ENCODE assay signal across 13 cellular contexts in the genomic region with DNA sequence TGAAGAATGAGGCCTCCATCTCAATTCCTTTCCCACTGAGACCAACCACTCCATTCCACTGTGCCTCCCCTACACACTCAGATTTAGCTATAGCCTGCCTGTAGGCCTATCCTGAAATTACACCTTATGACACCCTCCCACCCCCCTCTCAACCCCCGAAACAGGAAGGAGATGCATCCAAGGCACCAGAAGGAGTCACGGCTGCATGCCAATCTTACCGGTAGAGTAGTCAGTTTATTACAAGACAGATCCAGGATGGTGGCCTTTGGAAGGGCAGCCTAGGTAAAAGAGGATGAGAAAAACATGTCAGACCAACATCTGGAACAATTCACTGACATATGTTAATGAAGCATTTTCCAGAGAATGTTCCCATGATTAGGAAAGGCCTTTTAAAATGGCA. TPM values are rescaled to one million over a fixed set of nuclear protein-coding genes. Genes with fewer than 3 reads are reported as not detected.
DNase-seq lines count a peak whose midpoint lies in the region; ATAC-seq, FAIRE-seq and TF ChIP-seq lines count a peak whose summit lies in the region.
"Had no signal": no experiment of that assay in that cellular context is flagged by ENCODE, and none has a peak within 500 bp of the region (broad histone marks: within the 10 kb centered on the region; RNA-seq: fewer than 3 reads in every experiment).

No MANE protein-coding gene starts in this region.

- H4K20me1 ChIP-seq in KMS-11 (ENCODE audit: insufficient read depth) = peaks cover 18% of the 10 kb centered on the region
- no peaks in the 10 kb centered on the region for H4K20me1 ChIP-seq in GM12878 (ENCODE audit: control insufficient read depth, insufficient read depth)

- H3K4me1 Mint-ChIP-seq in naive thymus-derived CD4-positive, alpha-beta T cell = peaks cover 21 to 47% (median 34%) of the 10 kb centered on the region in 7 donors

- H3K79me2 ChIP-seq in KMS-11 (ENCODE audit: insufficient read depth, low read depth) (peaks cover 44% of the 10 kb centered on the region), GM12878 (ENCODE audit: control insufficient read depth, insufficient read depth, low read length) (peaks cover 37% of the 10 kb centered on the region)

- intact Hi-C loops in GM12878 (cut with micrococcal nuclease; ENCODE audit: unreplicated experiment) (no loop called here), tibial artery (cut with DNase I; ENCODE audit: low total_unique reads) (no loop called here)
- intact Hi-C loops in naive thymus-derived CD4-positive, alpha-beta T cell (cut with micrococcal nuclease) = loop anchor here (5.0 to 10.0 kb wide), 2 partner anchors 32 to 310 kb away; a partner anchor contains a TSS

- no peak overlapping the region for H3K9ac ChIP-seq in KMS-11
- H3K9ac ChIP-seq in GM12878 (ENCODE audit: control insufficient read depth, insufficient read depth, low read length) = no peak overlapping the region

- H2AFZ ChIP-seq in KMS-11 (ENCODE audit: low read depth) = no peak overlapping the region
- H2AFZ ChIP-seq in GM12878 (ENCODE audit: control insufficient read depth, low read depth, low read length) = no peak overlapping the region

- no peak for TF ChIP-seq EP300 in GM12878 (IDR thresholded peaks at IDR 0.05; ENCODE audit: borderline replicate concordance in 1 of 2, control insufficient read depth in 1 of 2, low read depth in 2 of 2, low read length in 2 of 2)

- peak overlapping the region in 6 of 9 donors; percentile 25 to 68 (median 52) for H3K27ac Mint-ChIP-seq in naive thymus-derived CD4-positive, alpha-beta T cell

- H3K27me3 ChIP-seq in KMS-11 (ENCODE audit: insufficient read depth, low read depth) (no peaks in the 10 kb centered on the region), GM12878 (replicated peaks in 1 of 2; ENCODE audit: control insufficient read depth in 2 of 2, insufficient read depth in 2 of 2, low read length in 1 of 2) (no peaks in the 10 kb centered on the region), tibial artery (no peaks in the 10 kb centered on the region)
- H3K27me3 ChIP-seq in naive thymus-derived CD4-positive, alpha-beta T cell (ENCODE audit: control insufficient read depth in 2 of 2, insufficient read depth in 2 of 2, low read length in 2 of 2) = no peaks in the 10 kb centered on the region

- H3K27ac ChIP-seq in KMS-11 (no peak overlapping the region), GM12878 (ENCODE audit: control insufficient read depth, insufficient read depth) (no peak overlapping the region), tibial artery (no peak overlapping the region)
- no peak overlapping the region for H3K27ac ChIP-seq in naive thymus-derived CD4-positive, alpha-beta T cell (ENCODE audit: low read depth, low read length)
- H3K27ac ChIP-seq: 22Rv1, HL-60 had no signal

- CTCF ChIA-PET in GM12878 (lab: Yijun Ruan, JAX) = interaction anchor here (1.2 to 5.7 kb wide), 3 partner anchors 21 to 85 kb away, joined by 4 to 83 read pairs (median 4); no protein-coding TSS in a partner anchor
- CTCF ChIA-PET in naive thymus-derived CD4-positive, alpha-beta T cell (lab: Charles Lee) = interaction anchor here (5.0 kb wide), 1 partner anchor 32 kb away, joined by 44 read pairs; no protein-coding TSS in a partner anchor

- POLR2A ChIA-PET in GM12878 (lab: Charles Lee) = interaction anchor here (0.6 to 1.3 kb wide), 2 partner anchors 13 to 26 kb away, joined by 3 read pairs; no protein-coding TSS in a partner anchor
- POLR2A ChIA-PET in naive thymus-derived CD4-positive, alpha-beta T cell (lab: Charles Lee) = no interaction called here

- H3K9me3 Mint-ChIP-seq in naive thymus-derived CD4-positive, alpha-beta T cell = peaks cover 0 to 4% (median 0%) of the 10 kb centered on the region in 11 donors

- DNase-seq in DMS 273 (lab: John Stamatoyannopoulos, UW; ENCODE audit: unreplicated experiment) (peak; percentile 32), DMS 273 treated with DMSO at 0.1 percent for 48 hours (lab: John Stamatoyannopoulos, UW) (no peak), GM12878 (ENCODE audit: low read depth, low spot score) (no peak), tibial artery (no peak), kidney glomerular epithelial cell (lab: John Stamatoyannopoulos, UW) (no peak)
- no peak for DNase-seq in naive thymus-derived CD4-positive, alpha-beta T cell
- DNase-seq: erythroblast, NCI-H1105 treated with DMSO at 0.1 percent for 48 hours had no signal

- 30% methylated on average over 3 of the region's 3 CpGs for WGBS in GM12878 (ENCODE audit: insufficient coverage, insufficient replicate concordance, low lambda C conversion rate, missing lambda C conversion rate)

- H3K27me3 Mint-ChIP-seq in naive thymus-derived CD4-positive, alpha-beta T cell = no peaks in the 10 kb centered on the region

- no peak for ATAC-seq in GM12878
- no peak for ATAC-seq in naive thymus-derived CD4-positive, alpha-beta T cell
- ATAC-seq in HG03457 (IDR thresholded peaks at IDR 0.05; ENCODE audit: unreplicated experiment) = no peak

- H3K4me1 ChIP-seq in KMS-11 (ENCODE audit: low read depth, poor library complexity, severe bottlenecking) = peaks cover 11% of the 10 kb centered on the region
- H3K4me1 ChIP-seq in GM12878 (ENCODE audit: control insufficient read depth, insufficient read depth, low read length) = peaks cover 16% of the 10 kb centered on the region
- H3K4me1 ChIP-seq in naive thymus-derived CD4-positive, alpha-beta T cell (ENCODE audit: control insufficient read depth in 2 of 2, insufficient read depth in 2 of 2, low read length in 2 of 2) = peaks cover 15 to 18% of the 10 kb centered on the region in 2 donors
- H3K4me1 ChIP-seq in tibial artery = peaks cover 0 to 25% (median 19%) of the 10 kb centered on the region in 4 donors

- H3K4me3 Mint-ChIP-seq in naive thymus-derived CD4-positive, alpha-beta T cell = peak overlapping the region in 9 of 10 donors; percentile 43 to 99 (median 78)

- SMC1A ChIA-PET in GM12878 (lab: Charles Lee; ENCODE audit: uncharacterized antibody, unreplicated experiment) = interaction anchor here (1.2 to 1.6 kb wide), 2 partner anchors 11 to 13 kb away, joined by 4 to 5 read pairs; no protein-coding TSS in a partner anchor

- peaks cover 11 to 34% (median 14%) of the 10 kb centered on the region in 5 donors for H3K36me3 Mint-ChIP-seq in naive thymus-derived CD4-positive, alpha-beta T cell

- TF ChIP-seq POLR2A in GM12878 (IDR thresholded peaks at IDR 0.05; ENCODE audit: low read depth, low read length) = no peak

- RAD21 ChIA-PET in GM12878 (lab: Charles Lee; ENCODE audit: unreplicated experiment) = interaction anchor here (1.1 to 4.2 kb wide), 2 partner anchors 13 to 84 kb away, joined by 3 to 16 read pairs; a partner anchor contains a TSS

- TF ChIP-seq RAD21 in GM12878 (IDR thresholded peaks at IDR 0.05; ENCODE audit: insufficient read depth, low read depth, low read length) = no peak

- no peak for FAIRE-seq in GM12878 (lab: Jason Lieb, UNC)
- FAIRE-seq: TTC549 had no signal

- TF ChIP-seq CTCF in KMS-11 (conservative IDR thresholded peaks at IDR 0.05; ENCODE audit: low read depth, low read length) (no peak), GM12878 (IDR thresholded peaks at IDR 0.05 in 2 of 3, conservative IDR thresholded peaks at IDR 0.05 in 1 of 3; ENCODE audit: control insufficient read depth in 2 of 3, extremely low read depth in 1 of 3, insufficient read depth in 1 of 3, low read depth in 3 of 3, low read length in 3 of 3) (no peak), tibial artery (IDR thresholded peaks at IDR 0.05) (no peak)

- in situ Hi-C loops in GM12878 (cut with MboI) = no loop called here

- BruUV-seq in GM12878 (replicated peaks; lab: Mats Ljungman, UMichigan) = no TSS peak

- H3K4me2 ChIP-seq in KMS-11 (peak overlapping the region; percentile 98; the same call in 1 of the 2 replicates), GM12878 (ENCODE audit: control insufficient read depth, insufficient read depth) (peak overlapping the region; percentile 39; the same call in 1 of the 2 replicates)

- H3K9me3 ChIP-seq in GM12878 (replicated peaks; ENCODE audit: control insufficient read depth, insufficient read depth, low read length) (no peaks in the 10 kb centered on the region), tibial artery (no peaks in the 10 kb centered on the region)
- no peaks in the 10 kb centered on the region for H3K9me3 ChIP-seq in naive thymus-derived CD4-positive, alpha-beta T cell (ENCODE audit: control insufficient read depth in 2 of 3, low read length in 3 of 3)

- H3K4me3 ChIP-seq in KMS-11 (IDR thresholded peaks at IDR 0.05; ENCODE audit: insufficient read depth, low read depth, low read length) (no peak overlapping the region), GM12878 (0 out of 2 replicates have a peak overlapping the region, but pooled peaks have one; percentile 40), tibial artery (no peak overlapping the region)
- no peak overlapping the region for H3K4me3 ChIP-seq in naive thymus-derived CD4-positive, alpha-beta T cell (ENCODE audit: low read length)

- H3K36me3 ChIP-seq in KMS-11 (ENCODE audit: insufficient read depth) = peaks cover 41% of the 10 kb centered on the region
- peaks cover 22 to 30% of the 10 kb centered on the region in 2 experiments for H3K36me3 ChIP-seq in GM12878 (ENCODE audit: control insufficient read depth in 2 of 2, insufficient read depth in 2 of 2, low read length in 1 of 2)
- peaks cover 12 to 60% (median 16%) of the 10 kb centered on the region in 3 experiments for H3K36me3 ChIP-seq in naive thymus-derived CD4-positive, alpha-beta T cell (ENCODE audit: control insufficient read depth in 2 of 3, insufficient read depth in 3 of 3, low read length in 3 of 3)
- H3K36me3 ChIP-seq in tibial artery = peaks cover 47 to 54% (median 53%) of the 10 kb centered on the region in 3 donors

RNA-seq across cellular contexts. Expression of a gene that starts 2.6 kb away (rescaled TPM):
- total RNA-seq in GM12878 (2013; cell fraction: nucleolus; rRNA removed) = 44.7 and 47.5 TPM in 2 replicates
- 64.3 and 72.4 TPM in 2 replicates for total RNA-seq in GM12878 (2014; rRNA removed)
- total RNA-seq in GM12878 (2014; rRNA removed; fragmentation: Illumina TruSeq; extraction: Trizol) = 49.2 and 54.2 TPM in 2 replicates
- total RNA-seq in GM12878 (2021) = 79.2 and 82.2 TPM in 2 replicates
- polyA plus RNA-seq in GM12878 (2011; ENCODE audit: low read depth) = 37.4 TPM
- 34.1 and 53.4 TPM in 2 replicates for polyA plus RNA-seq in GM12878 (2011; rRNA removed)
- 40.1 and 42.1 TPM in 2 replicates for polyA plus RNA-seq in GM12878 (2011; cell fraction: cytosol; rRNA removed)
- 34.9 and 44.1 TPM in 2 replicates for polyA plus RNA-seq in GM12878 (2011; cell fraction: nucleus; rRNA removed)
- 43.8 and 56.7 TPM in 2 replicates for polyA plus RNA-seq in GM12878 (2012)
- polyA plus RNA-seq in GM12878 (2014; fragmentation: Illumina TruSeq; extraction: Trizol) = 59.2 and 70.4 TPM in 2 replicates
- 10 to 100 TPM in 1 of 2 experiments, 1 to 10 TPM in 1; 8.8 to 17.9 TPM for polyA plus RNA-seq in GM12878 (2014; fragmentation: Nextera tagmentation; extraction: Ambion mirVana)
- 55.7 and 63.3 TPM in 2 replicates for polyA plus RNA-seq in GM12878 (2014; rRNA removed)
- 10 to 100 TPM; 75.5 to 81.2 TPM for polyA plus RNA-seq in GM12878 (2016; fragmentation: Nextera tagmentation; extraction: Ambion mirVana)
- polyA minus RNA-seq in GM12878 (2011; rRNA and poly(A)+ RNA removed) = 53.7 and 74.0 TPM in 2 replicates
- 17.4 and 25.3 TPM in 2 replicates for polyA minus RNA-seq in GM12878 (2011; cell fraction: cytosol; rRNA and poly(A)+ RNA removed)
- 22.2 and 37.4 TPM in 2 replicates for polyA minus RNA-seq in GM12878 (2011; cell fraction: nucleus; rRNA and poly(A)+ RNA removed)
- total RNA-seq in naive thymus-derived CD4-positive, alpha-beta T cell = 10 to 100 TPM; 27.6 to 67.1 (median 42.4) TPM
- polyA plus RNA-seq in naive thymus-derived CD4-positive, alpha-beta T cell = 10 to 100 TPM; 13.4 to 15.2 TPM

RNA-seq across cellular contexts. Expression of a gene that starts 21.7 kb away (rescaled TPM):
- total RNA-seq in GM12878 (2013; cell fraction: nucleolus; rRNA removed) = 21.7 and 26.6 TPM in 2 replicates
- 17.7 and 19.7 TPM in 2 replicates for total RNA-seq in GM12878 (2014; rRNA removed)
- total RNA-seq in GM12878 (2014; rRNA removed; fragmentation: Illumina TruSeq; extraction: Trizol) = 18.1 and 20.6 TPM in 2 replicates
- total RNA-seq in GM12878 (2021) = 16.8 and 20.8 TPM in 2 replicates
- polyA plus RNA-seq in GM12878 (2011; ENCODE audit: low read depth) = 10.7 TPM
- 31.3 and 31.8 TPM in 2 replicates for polyA plus RNA-seq in GM12878 (2011; rRNA removed)
- polyA plus RNA-seq in GM12878 (2011; cell fraction: cytosol; rRNA removed) = 22.9 and 24.6 TPM in 2 replicates
- polyA plus RNA-seq in GM12878 (2011; cell fraction: nucleus; rRNA removed) = 95.0 and 154 TPM in 2 replicates
- 20.0 and 25.2 TPM in 2 replicates for polyA plus RNA-seq in GM12878 (2012)
- 23.2 and 26.9 TPM in 2 replicates for polyA plus RNA-seq in GM12878 (2014; fragmentation: Illumina TruSeq; extraction: Trizol)
- 10 to 100 TPM; 13.8 to 16.7 TPM for polyA plus RNA-seq in GM12878 (2014; fragmentation: Nextera tagmentation; extraction: Ambion mirVana)
- 22.9 and 23.7 TPM in 2 replicates for polyA plus RNA-seq in GM12878 (2014; rRNA removed)
- 10 to 100 TPM; 32.6 to 40.5 TPM for polyA plus RNA-seq in GM12878 (2016; fragmentation: Nextera tagmentation; extraction: Ambion mirVana)
- 14.3 and 16.9 TPM in 2 replicates for polyA minus RNA-seq in GM12878 (2011; rRNA and poly(A)+ RNA removed)
- 4.4 and 5.9 TPM in 2 replicates for polyA minus RNA-seq in GM12878 (2011; cell fraction: cytosol; rRNA and poly(A)+ RNA removed)
- polyA minus RNA-seq in GM12878 (2011; cell fraction: nucleus; rRNA and poly(A)+ RNA removed) = 11.7 and 13.2 TPM in 2 replicates
- 10 to 100 TPM in 1 of 5 experiments, 1 to 10 TPM in 3, under 1 TPM in 1; 0.61 to 17.5 (median 2.2) TPM for total RNA-seq in naive thymus-derived CD4-positive, alpha-beta T cell
- polyA plus RNA-seq in naive thymus-derived CD4-positive, alpha-beta T cell = not detected

RNA-seq across cellular contexts. Expression of a gene that starts 21.7 kb away (rescaled TPM):
- total RNA-seq in GM12878 (2013; cell fraction: nucleolus; rRNA removed) = 42.6 and 54.2 TPM in 2 replicates
- total RNA-seq in GM12878 (2014; rRNA removed) = 79.4 and 88.6 TPM in 2 replicates
- total RNA-seq in GM12878 (2014; rRNA removed; fragmentation: Illumina TruSeq; extraction: Trizol) = 104 TPM in 2 replicates
- 83.0 and 87.9 TPM in 2 replicates for total RNA-seq in GM12878 (2021)
- 68.9 TPM for polyA plus RNA-seq in GM12878 (2011; ENCODE audit: low read depth)
- polyA plus RNA-seq in GM12878 (2011; rRNA removed) = 109 and 154 TPM in 2 replicates
- 185 and 201 TPM in 2 replicates for polyA plus RNA-seq in GM12878 (2011; cell fraction: cytosol; rRNA removed)
- polyA plus RNA-seq in GM12878 (2011; cell fraction: nucleus; rRNA removed) = 74.8 and 78.7 TPM in 2 replicates
- 52.5 and 54.3 TPM in 2 replicates for polyA plus RNA-seq in GM12878 (2012)
- polyA plus RNA-seq in GM12878 (2014; fragmentation: Illumina TruSeq; extraction: Trizol) = 95.2 and 101 TPM in 2 replicates
- 100 to 1,000 TPM; 380 to 390 TPM for polyA plus RNA-seq in GM12878 (2014; fragmentation: Nextera tagmentation; extraction: Ambion mirVana)
- polyA plus RNA-seq in GM12878 (2014; rRNA removed) = 102 and 109 TPM in 2 replicates
- 100 to 1,000 TPM; 224 to 244 TPM for polyA plus RNA-seq in GM12878 (2016; fragmentation: Nextera tagmentation; extraction: Ambion mirVana)
- 80.9 and 89.4 TPM in 2 replicates for polyA minus RNA-seq in GM12878 (2011; rRNA and poly(A)+ RNA removed)
- 18.0 and 19.5 TPM in 2 replicates for polyA minus RNA-seq in GM12878 (2011; cell fraction: cytosol; rRNA and poly(A)+ RNA removed)
- polyA minus RNA-seq in GM12878 (2011; cell fraction: nucleus; rRNA and poly(A)+ RNA removed) = 29.4 and 44.1 TPM in 2 replicates
- total RNA-seq in naive thymus-derived CD4-positive, alpha-beta T cell = 10 to 100 TPM; 29.5 to 64.7 (median 32.0) TPM
- polyA plus RNA-seq in naive thymus-derived CD4-positive, alpha-beta T cell = 10 to 100 TPM; 47.0 to 51.3 TPM

RNA-seq across cellular contexts. Expression of a gene that starts 31.3 kb away (rescaled TPM):
- 78.0 and 93.4 TPM in 2 replicates for total RNA-seq in GM12878 (2013; cell fraction: nucleolus; rRNA removed)
- total RNA-seq in GM12878 (2014; rRNA removed) = 22.5 and 25.1 TPM in 2 replicates
- total RNA-seq in GM12878 (2014; rRNA removed; fragmentation: Illumina TruSeq; extraction: Trizol) = 17.4 and 18.7 TPM in 2 replicates
- total RNA-seq in GM12878 (2021) = 28.5 and 32.8 TPM in 2 replicates
- polyA plus RNA-seq in GM12878 (2011; ENCODE audit: low read depth) = 19.8 TPM
- polyA plus RNA-seq in GM12878 (2011; rRNA removed) = 11.7 and 13.2 TPM in 2 replicates
- polyA plus RNA-seq in GM12878 (2011; cell fraction: cytosol; rRNA removed) = 11.9 and 13.3 TPM in 2 replicates
- polyA plus RNA-seq in GM12878 (2011; cell fraction: nucleus; rRNA removed) = 36.0 and 60.6 TPM in 2 replicates
- 20.5 and 23.0 TPM in 2 replicates for polyA plus RNA-seq in GM12878 (2012)
- 15.5 and 20.9 TPM in 2 replicates for polyA plus RNA-seq in GM12878 (2014; fragmentation: Illumina TruSeq; extraction: Trizol)
- 10 to 100 TPM; 10.4 to 14.8 TPM for polyA plus RNA-seq in GM12878 (2014; fragmentation: Nextera tagmentation; extraction: Ambion mirVana)
- 22.4 and 24.9 TPM in 2 replicates for polyA plus RNA-seq in GM12878 (2014; rRNA removed)
- 1 to 10 TPM; 7.1 to 8.4 TPM for polyA plus RNA-seq in GM12878 (2016; fragmentation: Nextera tagmentation; extraction: Ambion mirVana)
- polyA minus RNA-seq in GM12878 (2011; rRNA and poly(A)+ RNA removed) = 24.4 and 33.9 TPM in 2 replicates
- 4.9 and 7.8 TPM in 2 replicates for polyA minus RNA-seq in GM12878 (2011; cell fraction: cytosol; rRNA and poly(A)+ RNA removed)
- 13.7 and 18.1 TPM in 2 replicates for polyA minus RNA-seq in GM12878 (2011; cell fraction: nucleus; rRNA and poly(A)+ RNA removed)
- 10 to 100 TPM; 20.1 to 36.2 (median 22.9) TPM for total RNA-seq in naive thymus-derived CD4-positive, alpha-beta T cell
- 1 to 10 TPM; 2.2 to 2.6 TPM for polyA plus RNA-seq in naive thymus-derived CD4-positive, alpha-beta T cell

RNA-seq across cellular contexts. Expression of a gene that starts 48.8 kb away (rescaled TPM):
- total RNA-seq in GM12878 (2013; cell fraction: nucleolus; rRNA removed) = 47.5 and 54.0 TPM in 2 replicates
- 19.0 and 20.6 TPM in 2 replicates for total RNA-seq in GM12878 (2014; rRNA removed)
- total RNA-seq in GM12878 (2014; rRNA removed; fragmentation: Illumina TruSeq; extraction: Trizol) = 5.9 and 7.2 TPM in 2 replicates
- total RNA-seq in GM12878 (2021) = 19.0 and 20.1 TPM in 2 replicates
- polyA plus RNA-seq in GM12878 (2011; ENCODE audit: low read depth) = 3.8 TPM
- 7.6 and 17.0 TPM in 2 replicates for polyA plus RNA-seq in GM12878 (2011; rRNA removed)
- 16.8 and 25.9 TPM in 2 replicates for polyA plus RNA-seq in GM12878 (2011; cell fraction: cytosol; rRNA removed)
- polyA plus RNA-seq in GM12878 (2011; cell fraction: nucleus; rRNA removed) = 49.6 and 54.4 TPM in 2 replicates
- polyA plus RNA-seq in GM12878 (2012) = 10.1 and 10.7 TPM in 2 replicates
- 1.9 and 5.8 TPM in 2 replicates for polyA plus RNA-seq in GM12878 (2014; fragmentation: Illumina TruSeq; extraction: Trizol)
- polyA plus RNA-seq in GM12878 (2014; fragmentation: Nextera tagmentation; extraction: Ambion mirVana) = 1 to 10 TPM in 1 of 2 experiments, under 1 TPM in 1; 0.82 to 1.5 TPM
- polyA plus RNA-seq in GM12878 (2014; rRNA removed) = 15.3 and 17.9 TPM in 2 replicates
- 10 to 100 TPM; 11.2 to 14.7 TPM for polyA plus RNA-seq in GM12878 (2016; fragmentation: Nextera tagmentation; extraction: Ambion mirVana)
- 19.5 and 36.3 TPM in 2 replicates for polyA minus RNA-seq in GM12878 (2011; rRNA and poly(A)+ RNA removed)
- 15.2 and 16.1 TPM in 2 replicates for polyA minus RNA-seq in GM12878 (2011; cell fraction: cytosol; rRNA and poly(A)+ RNA removed)
- polyA minus RNA-seq in GM12878 (2011; cell fraction: nucleus; rRNA and poly(A)+ RNA removed) = 13.2 and 20.3 TPM in 2 replicates
- total RNA-seq in naive thymus-derived CD4-positive, alpha-beta T cell = 10 to 100 TPM; 18.6 to 43.7 (median 34.1) TPM
- polyA plus RNA-seq in naive thymus-derived CD4-positive, alpha-beta T cell = 10 to 100 TPM in 1 of 2 donors, 1 to 10 TPM in 1; 8.0 to 21.1 TPM

Comparison
In these comparisons a context has a peak if more than half of its experiments do, and no peak if none do; other contexts are left out.
1. intact Hi-C loops: an anchor here in naive thymus-derived CD4-positive, alpha-beta T cell (5.0 to 10.0 kb wide); none called in GM12878 and tibial artery.